Comparison of ENCODE assay signal across 2 cellular contexts in genomic region chr3:141233457-141234161, GRCh38.
TF ChIP-seq lines count a peak whose summit lies in the region.

No MANE protein-coding gene starts in this region.

TF ChIP-seq in HCT116, 20 proteins besides CTCF, POLR2A, EP300 and RAD21:
- TF ChIP-seq SIN3A (IDR thresholded peaks at IDR 0.05; ENCODE audit: low read depth): no peak

TF ChIP-seq in K562, 482 proteins besides CTCF, POLR2A, EP300 and RAD21:
- TF ChIP-seq CEBPB (tag; IDR thresholded peaks at IDR 0.05) (peak; percentile 2; the same call in 1 of the 2 replicates), NR1H2 (CRISPR knock-in tag; IDR thresholded peaks at IDR 0.05) (no peak), NFIC (IDR thresholded peaks at IDR 0.05) (peak; percentile 57)
